ENCODE assay signal across 8 cellular contexts in genomic region chr14:85934886-85935254, GRCh38.
DNase-seq lines count a peak whose midpoint lies in the region; ATAC-seq, FAIRE-seq and TF ChIP-seq lines count a peak whose summit lies in the region.

No MANE protein-coding gene starts in this region.

- peaks cover 6% of the 10 kb centered on the region for H3K36me3 Mint-ChIP-seq in chondrocyte (ENCODE audit: low read depth)
- peaks cover 21% of the 10 kb centered on the region for H3K36me3 Mint-ChIP-seq in stimulated activated naive CD8-positive, alpha-beta T cell treated with anti-CD3 and anti-CD28 coated beads, Interleukin-15, Interleukin-2, amounts not matched to agents 100 ng/mL and 50 ng/mL, for 24 hours (ENCODE audit: low read depth)

- no peak for TF ChIP-seq POLR2A in GM18505 (IDR thresholded peaks at IDR 0.05; ENCODE audit: borderline replicate concordance, extremely low read depth, insufficient read depth, insufficient read length)

- no peaks in the 10 kb centered on the region for H3K27me3 Mint-ChIP-seq in chondrocyte (ENCODE audit: low read depth)
- no peaks in the 10 kb centered on the region for H3K27me3 Mint-ChIP-seq in stimulated activated naive CD8-positive, alpha-beta T cell treated with anti-CD3 and anti-CD28 coated beads, Interleukin-15, Interleukin-2, amounts not matched to agents 100 ng/mL and 50 ng/mL, for 24 hours

- H3K4me1 Mint-ChIP-seq in chondrocyte (ENCODE audit: low read depth): peaks cover 8% of the 10 kb centered on the region
- H3K4me1 Mint-ChIP-seq in stimulated activated naive CD8-positive, alpha-beta T cell treated with anti-CD3 and anti-CD28 coated beads, Interleukin-15, Interleukin-2, amounts not matched to agents 100 ng/mL and 50 ng/mL, for 24 hours (ENCODE audit: low read depth): peaks cover 45% of the 10 kb centered on the region

- peak; percentile 25 to 41 for DNase-seq in Kasumi-1 (lab: John Stamatoyannopoulos, UW)
- DNase-seq in chondrocyte (ENCODE audit: low spot score): no peak
- no peak for DNase-seq in frontal cortex (ENCODE audit: low spot score in 2 of 2)
- DNase-seq in dedifferentiated amniotic fluid mesenchymal stem cell (ENCODE audit: extremely low spot score): no peak
- no peak for DNase-seq in activated CD4-positive, alpha-beta T cell treated with anti-CD3 and anti-CD28 coated beads, Interleukin-2, amount 50 U/mL, for 1 hour

- no peak for TF ChIP-seq CTCF in chondrocyte (IDR thresholded peaks at IDR 0.05)

- H3K9me3 Mint-ChIP-seq in chondrocyte (ENCODE audit: low read depth): peaks cover 15% of the 10 kb centered on the region
- H3K9me3 Mint-ChIP-seq in stimulated activated naive CD8-positive, alpha-beta T cell treated with anti-CD3 and anti-CD28 coated beads, Interleukin-15, Interleukin-2, amounts not matched to agents 100 ng/mL and 50 ng/mL, for 24 hours: peaks cover 21% of the 10 kb centered on the region

- no peak overlapping the region for H3K27ac Mint-ChIP-seq in chondrocyte (ENCODE audit: unreplicated experiment)
- peak overlapping the region; percentile 89 for H3K27ac Mint-ChIP-seq in stimulated activated naive CD8-positive, alpha-beta T cell treated with anti-CD3 and anti-CD28 coated beads, Interleukin-15, Interleukin-2, amounts not matched to agents 100 ng/mL and 50 ng/mL, for 24 hours

- H3K4me3 Mint-ChIP-seq in chondrocyte (ENCODE audit: unreplicated experiment): peak overlapping the region; percentile 71
- H3K4me3 Mint-ChIP-seq in stimulated activated naive CD8-positive, alpha-beta T cell treated with anti-CD3 and anti-CD28 coated beads, Interleukin-15, Interleukin-2, amounts not matched to agents 100 ng/mL and 50 ng/mL, for 24 hours: peak overlapping the region; percentile 92

- FAIRE-seq in frontal cortex (lab: Jason Lieb, UNC): no peak

- ATAC-seq in GM18505 (IDR thresholded peaks at IDR 0.05; ENCODE audit: unreplicated experiment) (peak; percentile 45), GM21723 (IDR thresholded peaks at IDR 0.05; ENCODE audit: unreplicated experiment) (peak; percentile 59)

Comparison
In these comparisons a context has a peak if more than half of its experiments do, and no peak if none do; other contexts are left out.
1. DNase-seq: peak in Kasumi-1 (2 of 2); none in chondrocyte (single experiment), frontal cortex (0 of 2), dedifferentiated amniotic fluid mesenchymal stem cell (single experiment) and activated CD4-positive, alpha-beta T cell treated with anti-CD3 and anti-CD28 coated beads, Interleukin-2, amount 50 U/mL, for 1 hour (single experiment).